Comparison of ENCODE assay signal across 27 cellular contexts in genomic region chr1:53519412-53519811, GRCh38.
DNase-seq lines count a peak whose midpoint lies in the region; ATAC-seq and TF ChIP-seq lines count a peak whose summit lies in the region.
"Had no signal": no experiment of that assay in that cellular context is flagged by ENCODE, and none has a peak within 500 bp of the region (broad histone marks: within the 10 kb centered on the region; RNA-seq: fewer than 3 reads in every experiment).

No MANE protein-coding gene starts in this region.

- H3K36me3 Mint-ChIP-seq in nephron (ENCODE audit: low read depth), result no peaks in the 10 kb centered on the region
- H3K36me3 Mint-ChIP-seq: activated naive CD4-positive, alpha-beta T cell treated with anti-CD3 and anti-CD28 coated beads, Interleukin-2, amount 10 ng/mL, durations not matched to agents 7 days and 5 days; natural killer cell treated with Interleukin-12 subunit alpha and Interleukin-12 subunit beta and Interleukin-15 and Interleukin-18, amount 100 ng/mL, for 72 hours; type B pancreatic cell had no signal

- H3K27me3 ChIP-seq in left ventricle myocardium inferior (ENCODE audit: low read depth), result no peaks in the 10 kb centered on the region

- H3K27ac Mint-ChIP-seq in nephron, result peak overlapping the region in 2 of 3 experiments; percentile 13 to 22
- H3K27ac Mint-ChIP-seq: activated naive CD4-positive, alpha-beta T cell treated with anti-CD3 and anti-CD28 coated beads, Interleukin-2, amount 10 ng/mL, durations not matched to agents 7 days and 5 days; natural killer cell treated with Interleukin-12 subunit alpha and Interleukin-12 subunit beta and Interleukin-15 and Interleukin-18, amount 100 ng/mL, for 72 hours; type B pancreatic cell had no signal

- H3K36me3 ChIP-seq in left ventricle myocardium inferior, result no peaks in the 10 kb centered on the region
- H3K36me3 ChIP-seq: HAP-1 had no signal

- H3K9me3 Mint-ChIP-seq in nephron, result no peaks in the 10 kb centered on the region
- H3K9me3 Mint-ChIP-seq: activated naive CD4-positive, alpha-beta T cell treated with anti-CD3 and anti-CD28 coated beads, Interleukin-2, amount 10 ng/mL, durations not matched to agents 7 days and 5 days; natural killer cell treated with Interleukin-12 subunit alpha and Interleukin-12 subunit beta and Interleukin-15 and Interleukin-18, amount 100 ng/mL, for 72 hours; type B pancreatic cell had no signal

- H3K4me3 ChIP-seq in left ventricle myocardium inferior, result no peak overlapping the region
- H3K4me3 ChIP-seq: HAP-1 had no signal

- no peak overlapping the region for H3K4me3 Mint-ChIP-seq in nephron
- H3K4me3 Mint-ChIP-seq: activated naive CD4-positive, alpha-beta T cell treated with anti-CD3 and anti-CD28 coated beads, Interleukin-2, amount 10 ng/mL, durations not matched to agents 7 days and 5 days; natural killer cell treated with Interleukin-12 subunit alpha and Interleukin-12 subunit beta and Interleukin-15 and Interleukin-18, amount 100 ng/mL, for 72 hours; type B pancreatic cell had no signal

- intact Hi-C loops in left ventricle myocardium superior (cut with micrococcal nuclease), result no loop called here
- intact Hi-C loops in left ventricle myocardium inferior (cut with micrococcal nuclease), result no loop called here

- no peak overlapping the region for H3K27ac ChIP-seq in left ventricle myocardium inferior (replicated peaks)
- H3K27ac ChIP-seq: foreskin keratinocyte, HL-60, parathyroid adenoma had no signal

- peaks cover 17% of the 10 kb centered on the region for H3K4me1 ChIP-seq in left ventricle myocardium inferior
- H3K4me1 ChIP-seq: foreskin keratinocyte, HAP-1, parathyroid adenoma had no signal

- no peaks in the 10 kb centered on the region for H3K9me3 ChIP-seq in left ventricle myocardium inferior (replicated peaks)
- H3K9me3 ChIP-seq: HAP-1 had no signal

- DNase-seq in left ventricle myocardium superior, result peak; percentile 56
- no peak for DNase-seq in left ventricle myocardium inferior
- DNase-seq in astrocyte of the hippocampus (ENCODE audit: low read depth, low spot score), result peak; percentile 81
- no peak for DNase-seq in CD1c-positive myeloid dendritic cell (ENCODE audit: extremely low spot score)
- DNase-seq in NOMO-1 (lab: John Stamatoyannopoulos, UW; ENCODE audit: unreplicated experiment in 2 of 2), result no peak
- no peak for DNase-seq in GDM1 (lab: John Stamatoyannopoulos, UW)
- DNase-seq: activated CD4-positive, alpha-beta T cell treated with anti-CD3 and anti-CD28 coated beads, Interleukin-2, amount 50 U/mL, for 1 hour; activated naive CD4-positive, alpha-beta T cell treated with anti-CD3 and anti-CD28 coated beads, Interleukin-2, amount 10 ng/mL, durations not matched to agents 7 days and 5 days; aorta; C1 segment of cervical spinal cord; Calu3; DND-41; effector CD4-positive, alpha-beta T cell; foreskin keratinocyte; NCI-H1105; NCI-H2029; NCI-H2227 treated with DMSO at 0.1 percent for 48 hours; RPMI8226; stimulated activated CD8-positive, alpha-beta memory T cell treated with anti-CD3 and anti-CD28 coated beads, Interleukin-4, amount 100 ng/mL, for 48 hours had no signal

- TF ChIP-seq CTCF in left ventricle myocardium inferior (IDR thresholded peaks at IDR 0.05; ENCODE audit: borderline replicate concordance) (no peak), nephron (IDR thresholded peaks at IDR 0.05; ENCODE audit: unreplicated experiment in 3 of 3) (no peak)

- peaks cover 38% of the 10 kb centered on the region for H3K27me3 Mint-ChIP-seq in nephron (ENCODE audit: low read depth)
- H3K27me3 Mint-ChIP-seq: activated naive CD4-positive, alpha-beta T cell treated with anti-CD3 and anti-CD28 coated beads, Interleukin-2, amount 10 ng/mL, durations not matched to agents 7 days and 5 days had no signal

- peak; percentile 70 for ATAC-seq in left ventricle myocardium superior
- ATAC-seq in HG02852 (IDR thresholded peaks at IDR 0.05; ENCODE audit: unreplicated experiment), result no peak
- ATAC-seq: foreskin keratinocyte; left lobe of liver; natural killer cell treated with Interleukin-12 subunit alpha and Interleukin-12 subunit beta and Interleukin-15 and Interleukin-18, amount 100 ng/mL, for 72 hours had no signal

- peaks cover 49% of the 10 kb centered on the region for H3K4me1 Mint-ChIP-seq in nephron
- H3K4me1 Mint-ChIP-seq: activated naive CD4-positive, alpha-beta T cell treated with anti-CD3 and anti-CD28 coated beads, Interleukin-2, amount 10 ng/mL, durations not matched to agents 7 days and 5 days had no signal

Comparison
In these comparisons a context has a peak if more than half of its experiments do, and no peak if none do; other contexts are left out.
1. DNase-seq: peak in left ventricle myocardium superior (single experiment) and astrocyte of the hippocampus (single experiment); none in left ventricle myocardium inferior (single experiment), CD1c-positive myeloid dendritic cell (single experiment), NOMO-1 (0 of 2) and GDM1 (single experiment).